Comparison of ENCODE assay signal across 11 cellular contexts in the genomic region with DNA sequence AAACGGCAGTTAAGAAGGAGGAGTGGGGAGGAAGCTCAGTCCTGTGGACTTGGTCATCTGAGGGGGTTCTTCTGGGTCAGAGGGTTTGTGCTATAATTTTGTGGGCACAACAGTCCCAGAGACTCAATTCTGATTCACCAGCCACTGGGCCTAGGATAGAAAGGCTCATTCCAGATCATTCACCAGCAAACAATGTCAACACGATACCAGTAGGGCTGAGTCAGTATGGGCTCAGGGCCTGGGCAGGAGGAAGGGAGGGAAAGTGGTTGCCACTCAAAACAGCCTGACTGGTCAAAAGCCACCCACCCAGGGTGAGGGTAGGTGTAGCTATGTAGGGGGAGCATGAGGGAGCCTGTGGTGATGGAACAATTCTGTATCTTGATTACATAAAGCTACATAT.
A peak's percentile ranks its signal among the peaks of the same experiment; 100 is the strongest.
DNase-seq lines count a peak whose midpoint lies in the region; TF ChIP-seq lines count a peak whose summit lies in the region.
"Had no signal": no experiment of that assay in that cellular context is flagged by ENCODE, and none has a peak within 500 bp of the region (broad histone marks: within the 10 kb centered on the region; RNA-seq: fewer than 3 reads in every experiment).

No MANE protein-coding gene starts in this region.

- peak; percentile 50 for DNase-seq in MCF 10A (ENCODE audit: unreplicated experiment)
- DNase-seq in breast epithelium (ENCODE audit: low spot score in 2 of 2), result no peak
- peak; percentile 90 for DNase-seq in amniotic epithelial cell (ENCODE audit: low read depth)
- DNase-seq in iris pigment epithelial cell (ENCODE audit: low read depth), result peak; percentile 90
- DNase-seq in PC-9, result no peak
- no peak for DNase-seq in NCI-H2227 (lab: John Stamatoyannopoulos, UW; ENCODE audit: unreplicated experiment)
- no peak for DNase-seq in NCI-H510A (lab: John Stamatoyannopoulos, UW)
- DNase-seq in GM10248 (ENCODE audit: extremely low spot score), result no peak
- DNase-seq: stimulated activated naive CD4-positive, alpha-beta T cell treated with Interleukin-2 at 50 U/mL for 16 hours had no signal

- TF ChIP-seq POLR2A in breast epithelium (IDR thresholded peaks at IDR 0.05), result no peak

- no peaks in the 10 kb centered on the region for H3F3A ChIP-seq in PC-9 (ENCODE audit: insufficient read depth, low read depth)

- no peak for TF ChIP-seq CTCF in MCF 10A (IDR thresholded peaks at IDR 0.05; ENCODE audit: unreplicated experiment)
- no peak for TF ChIP-seq CTCF in breast epithelium (IDR thresholded peaks at IDR 0.05)
- TF ChIP-seq CTCF in PC-9 (conservative IDR thresholded peaks at IDR 0.05), result no peak
- TF ChIP-seq CTCF in GM10248 (IDR thresholded peaks at IDR 0.05; ENCODE audit: control extremely low read depth, extremely low read depth, low read depth, missing control alignments), result no peak

- CTCF ChIA-PET in MCF 10A (lab: Yijun Ruan, JAX), result interaction anchor here (0.5 kb wide), 1 partner anchor 673 kb away, joined by 3 read pairs; no protein-coding TSS in a partner anchor
- CTCF ChIA-PET in PC-9 (lab: Charles Lee), result no interaction called here
- CTCF ChIA-PET in GM10248 (lab: Yijun Ruan, JAX), result no interaction called here

- no peaks in the 10 kb centered on the region; the same call in 1 of the 2 replicates for H4K20me1 ChIP-seq in PC-9 (ENCODE audit: insufficient read depth)

- H3K4me3 Mint-ChIP-seq in MCF 10A (ENCODE audit: unreplicated experiment), result no peak overlapping the region
- H3K4me3 Mint-ChIP-seq: nephron had no signal

- POLR2A ChIA-PET in MCF 10A (lab: Yijun Ruan, JAX), result interaction anchor here (0.6 kb wide), 1 partner anchor 86 kb away, joined by 3 read pairs; no protein-coding TSS in a partner anchor
- POLR2A ChIA-PET in PC-9 (lab: Charles Lee; ENCODE audit: unreplicated experiment), result no interaction called here
- POLR2A ChIA-PET in GM10248 (lab: Yijun Ruan, JAX), result no interaction called here

- H3K27me3 ChIP-seq in breast epithelium (no peaks in the 10 kb centered on the region), PC-9 (ENCODE audit: insufficient read depth, low read depth) (no peaks in the 10 kb centered on the region)

- no peak overlapping the region for H3K4me2 ChIP-seq in PC-9

- peaks cover 43% of the 10 kb centered on the region for H3K36me3 Mint-ChIP-seq in MCF 10A (ENCODE audit: insufficient read depth, unreplicated experiment)

- H3K9me3 ChIP-seq in breast epithelium (no peaks in the 10 kb centered on the region), PC-9 (ENCODE audit: insufficient read depth, low read depth) (no peaks in the 10 kb centered on the region)

- H3K4me1 Mint-ChIP-seq in MCF 10A (ENCODE audit: insufficient read depth, unreplicated experiment), result peaks cover 19% of the 10 kb centered on the region

- H3K4me1 ChIP-seq in breast epithelium (no peaks in the 10 kb centered on the region), PC-9 (replicated peaks; ENCODE audit: insufficient read depth) (no peaks in the 10 kb centered on the region)

- H3K27me3 Mint-ChIP-seq in MCF 10A (ENCODE audit: insufficient read depth, unreplicated experiment), result no peaks in the 10 kb centered on the region

- intact Hi-C loops in MCF 10A (cut with micrococcal nuclease) (no loop called here), breast epithelium (cut with DNase I; ENCODE audit: low total_unique reads) (no loop called here), PC-9 (cut with micrococcal nuclease; ENCODE audit: unreplicated experiment) (no loop called here)

- peak overlapping the region; percentile 43 for H3K27ac Mint-ChIP-seq in MCF 10A (ENCODE audit: low read depth, unreplicated experiment)

- no peak overlapping the region for H2AFZ ChIP-seq in PC-9

- no peak overlapping the region for H3K4me3 ChIP-seq in breast epithelium
- H3K4me3 ChIP-seq in PC-9, result no peak overlapping the region

- H3K36me3 ChIP-seq in breast epithelium, result no peaks in the 10 kb centered on the region
- peaks cover 4% of the 10 kb centered on the region; the same call in 1 of the 2 replicates for H3K36me3 ChIP-seq in PC-9 (ENCODE audit: low read depth)

- no peaks in the 10 kb centered on the region for H3K9me2 ChIP-seq in PC-9 (ENCODE audit: insufficient read depth)

- H3K27ac ChIP-seq in breast epithelium (no peak overlapping the region), PC-9 (no peak overlapping the region)
- H3K27ac ChIP-seq: 22Rv1 had no signal

- BruUV-seq in MCF 10A (replicated peaks; lab: Mats Ljungman, UMichigan), result no TSS peak
- BruUV-seq in PC-9 (replicated peaks; lab: Mats Ljungman, UMichigan), result no TSS peak

- H3K79me2 ChIP-seq in PC-9 (ENCODE audit: low read depth), result no peaks in the 10 kb centered on the region

- H3K9me3 Mint-ChIP-seq in MCF 10A (ENCODE audit: unreplicated experiment), result no peaks in the 10 kb centered on the region
- H3K9me3 Mint-ChIP-seq: nephron had no signal

Comparison
In these comparisons a context has a peak if more than half of its experiments do, and no peak if none do; other contexts are left out.
1. DNase-seq: peak in MCF 10A (single experiment), amniotic epithelial cell (single experiment) and iris pigment epithelial cell (single experiment); none in breast epithelium (0 of 2), PC-9 (0 of 2), NCI-H2227 (single experiment), NCI-H510A (single experiment) and GM10248 (single experiment).